Comparison of ENCODE assay signal across 8 cellular contexts in genomic region chr17:77247048-77247541, GRCh38.
DNase-seq lines count a peak whose midpoint lies in the region; ATAC-seq and TF ChIP-seq lines count a peak whose summit lies in the region.

No MANE protein-coding gene starts in this region.

- peak; percentile 80 for TF ChIP-seq CTCF in kidney epithelial cell (IDR thresholded peaks at IDR 0.05; ENCODE audit: insufficient read depth, low read length, poor library complexity, severe bottlenecking)

- DNase-seq in G401 (ENCODE audit: low spot score) (peak; percentile 83), NCI-H446 (lab: John Stamatoyannopoulos, UW) (peak; percentile 73 to 93), cerebellar cortex (ENCODE audit: low spot score) (peak; percentile 80), kidney epithelial cell (ENCODE audit: low read depth) (no peak)
- peak; percentile 91 for DNase-seq in activated CD4-positive, CD25-positive, alpha-beta regulatory T cell treated with anti-CD3 and anti-CD28 coated beads, Interleukin-2, amount 50 U/mL, for 72 hours
- DNase-seq in stimulated activated CD4-positive, alpha-beta T cell treated with anti-CD3 and anti-CD28 coated beads, Interleukin-15, amount 100 ng/mL, for 1 hour (ENCODE audit: low read depth in 1 of 2, low spot score in 1 of 2): peak; percentile 78 to 86

- no peaks in the 10 kb centered on the region for H3K36me3 ChIP-seq in kidney epithelial cell (ENCODE audit: control insufficient read depth, insufficient read depth, low read length)

- in situ Hi-C loops in G401 (cut with HindIII; ENCODE audit: low sequenced_read_pairs): no loop called here

- H3K4me3 ChIP-seq in kidney epithelial cell (ENCODE audit: low read depth, low read length): peak overlapping the region; percentile 43

- ATAC-seq in HG03095 (IDR thresholded peaks at IDR 0.05; ENCODE audit: unreplicated experiment) (peak; percentile 40), GM19351 (IDR thresholded peaks at IDR 0.05; ENCODE audit: unreplicated experiment) (no peak)

- no peaks in the 10 kb centered on the region for H3K27me3 ChIP-seq in kidney epithelial cell (ENCODE audit: control insufficient read depth, insufficient read depth, low read length)
